In genomic region chr22:40668611-40669390, GRCh38 we compare ENCODE assay signal across 9 cellular contexts.
A peak's percentile ranks its signal among the peaks of the same experiment; 100 is the strongest.
DNase-seq lines count a peak whose midpoint lies in the region; TF ChIP-seq lines count a peak whose summit lies in the region.
"Had no signal": no experiment of that assay in that cellular context is flagged by ENCODE, and none has a peak within 500 bp of the region (broad histone marks: within the 10 kb centered on the region; RNA-seq: fewer than 3 reads in every experiment).

No MANE protein-coding gene starts in this region.

- CTCF ChIA-PET in HEK293 (lab: Yijun Ruan, JAX) = interaction anchor here (2.1 kb wide), 1 partner anchor 14 kb away, joined by 8 read pairs; no protein-coding TSS in a partner anchor

- no peak overlapping the region for H3K9ac ChIP-seq in adipocyte (ENCODE audit: low read length)

- H3K4me1 ChIP-seq in HEK293 (ENCODE audit: control insufficient read depth, insufficient read depth, low read length) (no peaks in the 10 kb centered on the region; the same call in 1 of the 2 replicates), adipocyte (ENCODE audit: control insufficient read depth, insufficient read depth, low read length) (peaks cover 40% of the 10 kb centered on the region)
- no peaks in the 10 kb centered on the region for H3K4me1 ChIP-seq in effector memory CD4-positive, alpha-beta T cell (ENCODE audit: control insufficient read depth, insufficient read depth, low read length, poor library complexity, severe bottlenecking)

- H3K9me3 ChIP-seq in HEK293 (ENCODE audit: control insufficient read depth, insufficient read depth, low read depth, low read length) (no peaks in the 10 kb centered on the region), adipocyte (ENCODE audit: control insufficient read depth, low read length) (no peaks in the 10 kb centered on the region)
- no peaks in the 10 kb centered on the region for H3K9me3 ChIP-seq in effector memory CD4-positive, alpha-beta T cell (ENCODE audit: control insufficient read depth, low read length)

- POLR2A ChIA-PET in HEK293 (lab: Yijun Ruan, JAX) = interaction anchor here (0.6 kb wide), 1 partner anchor 185 kb away, joined by 3 read pairs; no protein-coding TSS in a partner anchor

- H3K27ac ChIP-seq in HEK293 (ENCODE audit: extremely low read depth, low read depth, low read length) = no peak overlapping the region
- no peak overlapping the region for H3K27ac ChIP-seq in effector memory CD4-positive, alpha-beta T cell (ENCODE audit: insufficient read depth, low read length, poor library complexity, severe bottlenecking)

- no peak for TF ChIP-seq CTCF in HEK293 (tag by site-specific recombination; IDR thresholded peaks at IDR 0.05)

- H3K27me3 ChIP-seq in adipocyte (replicated peaks; ENCODE audit: control insufficient read depth, insufficient read depth, low read length) = no peaks in the 10 kb centered on the region
- H3K27me3 ChIP-seq in effector memory CD4-positive, alpha-beta T cell (replicated peaks; ENCODE audit: control insufficient read depth, insufficient read depth, low read length, poor library complexity, severe bottlenecking) = no peaks in the 10 kb centered on the region

- H3K36me3 ChIP-seq in HEK293 (ENCODE audit: control insufficient read depth in 2 of 2, insufficient read depth in 1 of 2, low read length in 2 of 2) (no peaks in the 10 kb centered on the region), adipocyte (ENCODE audit: control insufficient read depth, insufficient read depth, low read length, severe bottlenecking) (no peaks in the 10 kb centered on the region)
- no peaks in the 10 kb centered on the region for H3K36me3 ChIP-seq in effector memory CD4-positive, alpha-beta T cell (ENCODE audit: control insufficient read depth, insufficient read depth, low read length)

- DNase-seq in AG08395 (ENCODE audit: low spot score) (peak; percentile 80), adipocyte (ENCODE audit: low read depth) (peak; percentile 29), kidney tubule cell (ENCODE audit: low spot score) (peak; percentile 90), NOMO-1 (lab: John Stamatoyannopoulos, UW; ENCODE audit: unreplicated experiment in 2 of 2) (no peak), cerebellar nuclear complex (lab: John Stamatoyannopoulos, UW) (no peak)
- no peak for DNase-seq in effector memory CD4-positive, alpha-beta T cell
- no peak for DNase-seq in effector CD4-positive, alpha-beta T cell
- DNase-seq: NCI-H2171 treated with DMSO at 0.1 percent for 48 hours had no signal

- H3K4me3 ChIP-seq in HEK293 (ENCODE audit: low read depth, low read length) (no peak overlapping the region), adipocyte (ENCODE audit: low read length) (peak overlapping the region; percentile 35)
- H3K4me3 ChIP-seq in effector memory CD4-positive, alpha-beta T cell (ENCODE audit: insufficient read depth, low read depth, low read length, poor library complexity, severe bottlenecking) = no peak overlapping the region

TF ChIP-seq in HEK293, 187 proteins besides CTCF, POLR2A, EP300 and RAD21:
- TF ChIP-seq PRDM10 (tag by site-specific recombination; IDR thresholded peaks at IDR 0.05) = 0 out of 2 replicates have a peak, but pooled peaks have one; percentile 19
- TF ChIP-seq SETDB1 (IDR thresholded peaks at IDR 0.05; ENCODE audit: insufficient read length, low read length) = peak; percentile 42
- TF ChIP-seq KLF9 (tag by site-specific recombination; IDR thresholded peaks at IDR 0.05; ENCODE audit: low read depth) = peak; percentile 51; the same call in 1 of the 2 replicates
- TF ChIP-seq ZNF658 (tag by site-specific recombination; IDR thresholded peaks at IDR 0.05) = no peak
- peak; percentile 38; the same call in 1 of the 2 replicates for TF ChIP-seq TRIM28 (IDR thresholded peaks at IDR 0.05; ENCODE audit: borderline replicate concordance, low read length)
- TF ChIP-seq, protein P1, sequence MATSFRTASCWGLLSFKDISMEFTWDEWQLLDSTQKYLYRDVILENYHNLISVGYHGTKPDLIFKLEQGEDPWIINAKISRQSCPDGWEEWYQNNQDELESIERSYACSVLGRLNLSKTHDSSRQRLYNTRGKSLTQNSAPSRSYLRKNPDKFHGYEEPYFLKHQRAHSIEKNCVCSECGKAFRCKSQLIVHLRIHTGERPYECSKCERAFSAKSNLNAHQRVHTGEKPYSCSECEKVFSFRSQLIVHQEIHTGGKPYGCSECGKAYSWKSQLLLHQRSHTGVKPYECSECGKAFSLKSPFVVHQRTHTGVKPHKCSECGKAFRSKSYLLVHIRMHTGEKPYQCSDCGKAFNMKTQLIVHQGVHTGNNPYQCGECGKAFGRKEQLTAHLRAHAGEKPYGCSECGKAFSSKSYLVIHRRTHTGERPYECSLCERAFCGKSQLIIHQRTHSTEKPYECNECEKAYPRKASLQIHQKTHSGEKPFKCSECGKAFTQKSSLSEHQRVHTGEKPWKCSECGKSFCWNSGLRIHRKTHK (tag by site-specific recombination; IDR thresholded peaks at IDR 0.05) = no peak
TF ChIP-seq in HEK293: peak in this region for 4.

Comparison
In these comparisons a context has a peak if more than half of its experiments do, and no peak if none do; other contexts are left out.
1. DNase-seq: peak in AG08395 (single experiment), adipocyte (single experiment) and kidney tubule cell (single experiment); none in NOMO-1 (0 of 2), effector memory CD4-positive, alpha-beta T cell (0 of 3), cerebellar nuclear complex (0 of 2) and effector CD4-positive, alpha-beta T cell (single experiment).